ENCODE assay signal across 18 cellular contexts in the genomic region with DNA sequence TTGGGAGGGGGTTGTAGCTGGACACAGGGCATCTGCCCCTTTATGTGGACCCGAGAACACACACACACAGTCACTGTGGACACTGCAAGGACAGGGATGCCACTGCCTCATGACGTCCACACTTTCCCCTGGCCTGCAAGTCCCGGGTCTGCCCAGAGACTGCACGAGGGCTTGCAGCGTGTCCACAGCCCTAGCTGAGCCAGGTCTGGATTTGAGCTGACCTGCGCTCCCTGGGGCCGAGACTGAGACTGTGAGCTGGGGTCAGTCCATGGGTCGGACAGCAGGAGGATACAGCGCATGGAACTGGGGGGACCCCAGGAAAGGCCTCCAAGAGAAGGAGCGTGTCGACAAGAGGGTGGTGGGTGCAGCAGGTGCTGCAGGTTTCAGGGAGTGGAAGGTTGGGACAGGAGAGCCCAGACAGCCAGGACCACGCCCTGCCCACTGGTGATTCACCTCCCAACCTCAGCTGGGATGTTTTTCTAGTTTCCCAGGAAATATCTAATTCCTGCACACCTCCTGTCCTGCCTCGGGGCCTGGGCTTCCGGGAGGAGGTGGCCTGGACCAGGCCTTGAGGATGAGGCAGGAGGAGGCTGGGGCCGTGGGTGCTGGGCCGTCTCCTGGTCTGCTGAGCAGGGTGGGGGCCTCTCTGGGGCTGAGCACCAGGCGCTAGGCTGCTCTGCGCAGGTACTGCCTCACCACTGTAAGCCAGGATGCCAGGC. TPM values are rescaled to one million over a fixed set of nuclear protein-coding genes. Genes with fewer than 3 reads are reported as not detected.
A peak's percentile ranks its signal among the peaks of the same experiment; 100 is the strongest.
DNase-seq lines count a peak whose midpoint lies in the region; ATAC-seq, FAIRE-seq and TF ChIP-seq lines count a peak whose summit lies in the region.
"Had no signal": no experiment of that assay in that cellular context is flagged by ENCODE, and none has a peak within 500 bp of the region (broad histone marks: within the 10 kb centered on the region; RNA-seq: fewer than 3 reads in every experiment).

No MANE protein-coding gene starts in this region.

- H3K9ac ChIP-seq in HepG2 (ENCODE audit: insufficient read depth, low read depth, low read length), result peak overlapping the region; percentile 31; the same call in 1 of the 2 replicates
- peak overlapping the region; percentile 41 for H3K9ac ChIP-seq in adipocyte (ENCODE audit: low read length)
- H3K9ac ChIP-seq in mesenchymal stem cell (ENCODE audit: low read length), result no peak overlapping the region

- H2BK5ac ChIP-seq in mesenchymal stem cell (ENCODE audit: low read depth, low read length, poor library complexity, severe bottlenecking), result no peak overlapping the region

- ATAC-seq in HepG2 (peak; percentile 0; the same call in 1 of the 3 replicates), right lobe of liver (no peak), GM21423 (IDR thresholded peaks at IDR 0.05; ENCODE audit: unreplicated experiment) (no peak), HG02840 (IDR thresholded peaks at IDR 0.05; ENCODE audit: low FRiP score, unreplicated experiment) (no peak)
- ATAC-seq: gastroesophageal sphincter had no signal

- no peak overlapping the region for H3K14ac ChIP-seq in mesenchymal stem cell (ENCODE audit: low read length in 2 of 2)

- no peaks in the 10 kb centered on the region for H4K20me1 ChIP-seq in HepG2 (ENCODE audit: insufficient read depth, low read length)

- H2AFZ ChIP-seq in HepG2 (ENCODE audit: low read length) (no peak overlapping the region), mesenchymal stem cell (ENCODE audit: low read depth, low read length) (no peak overlapping the region)

- TF ChIP-seq CTCF in HepG2 (CRISPR knock-in tag; IDR thresholded peaks at IDR 0.05), result 0 out of 2 replicates have a peak, but pooled peaks have one; percentile 13
- TF ChIP-seq CTCF in right lobe of liver (IDR thresholded peaks at IDR 0.05), result no peak

- no peaks in the 10 kb centered on the region for H3K9me3 ChIP-seq in HepG2 (ENCODE audit: low read length)
- no peaks in the 10 kb centered on the region for H3K9me3 ChIP-seq in right lobe of liver
- H3K9me3 ChIP-seq in adipocyte (ENCODE audit: control insufficient read depth, low read length), result no peaks in the 10 kb centered on the region
- no peaks in the 10 kb centered on the region for H3K9me3 ChIP-seq in mesenchymal stem cell (ENCODE audit: control insufficient read depth, low read length)
- H3K9me3 ChIP-seq: gastroesophageal sphincter had no signal

- no peak overlapping the region for H2AK5ac ChIP-seq in mesenchymal stem cell (ENCODE audit: low read length, severe bottlenecking)

- H4K8ac ChIP-seq in mesenchymal stem cell (ENCODE audit: low read length), result peak overlapping the region; percentile 1

- peak in 1 of 2 experiments; percentile 44; a peak in 1 of 4 replicates for TF ChIP-seq POLR2A in HepG2 (IDR thresholded peaks at IDR 0.05; ENCODE audit: insufficient read depth in 1 of 2, low read depth in 2 of 2, low read length in 2 of 2)
- no peak for TF ChIP-seq POLR2A in right lobe of liver (IDR thresholded peaks at IDR 0.05)

- in situ Hi-C loops in HepG2 (cut with HindIII; ENCODE audit: extremely low pct_ligation_motif_present, low pct_unique_long_range_greater_than_20kb), result loop anchor here (5.0 kb wide), 2 partner anchors 39 to 114 kb away; a partner anchor contains a TSS

- H3K4me2 ChIP-seq in HepG2 (ENCODE audit: low read depth, low read length) (peak overlapping the region; percentile 66), mesenchymal stem cell (ENCODE audit: low read length, poor library complexity, severe bottlenecking) (no peak overlapping the region)

- CTCF ChIA-PET in HepG2 (lab: Yijun Ruan, JAX; ENCODE audit: low intra/inter-chr PET ratio, low total read pairs), result interaction anchor here (1.5 kb wide), 2 partner anchors 37 to 50 kb away, joined by 8 to 16 read pairs; a partner anchor contains a TSS

- no peak for DNase-seq in HepG2 (ENCODE audit: low spot score)
- DNase-seq in right lobe of liver, result no peak
- DNase-seq in adipocyte (ENCODE audit: low read depth), result no peak
- no peak for DNase-seq in mesenchymal stem cell
- DNase-seq in C1 segment of cervical spinal cord (lab: John Stamatoyannopoulos, UW), result no peak
- no peak for DNase-seq in CD1c-positive myeloid dendritic cell (ENCODE audit: extremely low spot score)
- DNase-seq: activated CD4-positive, alpha-beta T cell treated with anti-CD3 and anti-CD28 coated beads, Interleukin-2, amount 50 U/mL, for 1 hour; DMS 273 treated with DMSO at 0.1 percent for 48 hours; effector CD8-positive, alpha-beta T cell; NCI-H2171; T-helper 1 cell had no signal

- H3K4me1 ChIP-seq in HepG2 (ENCODE audit: insufficient read depth, low read length), result peaks cover 81% of the 10 kb centered on the region
- peaks cover 0 to 17% (median 5%) of the 10 kb centered on the region in 4 donors for H3K4me1 ChIP-seq in right lobe of liver
- peaks cover 15% of the 10 kb centered on the region for H3K4me1 ChIP-seq in adipocyte (ENCODE audit: control insufficient read depth, insufficient read depth, low read length)
- peaks cover 38% of the 10 kb centered on the region for H3K4me1 ChIP-seq in mesenchymal stem cell (ENCODE audit: control insufficient read depth, insufficient read depth, low read depth, low read length)

- H3K4me3 ChIP-seq in HepG2 (replicated peaks in 1 of 3; ENCODE audit: insufficient read depth in 1 of 3, low read depth in 2 of 3, low read length in 3 of 3), result peak overlapping the region in 1 of 3 experiments; percentile 53; a peak in 2 of 6 replicates
- no peak overlapping the region for H3K4me3 ChIP-seq in right lobe of liver
- no peak overlapping the region for H3K4me3 ChIP-seq in adipocyte (ENCODE audit: low read length)
- H3K4me3 ChIP-seq in mesenchymal stem cell (ENCODE audit: insufficient read depth in 1 of 2, low read depth in 1 of 2, low read length in 2 of 2), result no peak overlapping the region
- H3K4me3 ChIP-seq: gastroesophageal sphincter had no signal

- POLR2A ChIA-PET in HepG2 (lab: Yijun Ruan, JAX), result interaction anchor here (0.8 to 13.4 kb wide), 11 partner anchors 8 to 108 kb away, joined by 3 to 225 read pairs (median 3); a partner anchor contains a TSS

- no peaks in the 10 kb centered on the region for H3K79me1 ChIP-seq in mesenchymal stem cell (replicated peaks; ENCODE audit: low read length, poor library complexity, severe bottlenecking)

- H2BK15ac ChIP-seq in mesenchymal stem cell (ENCODE audit: low read depth, poor library complexity, severe bottlenecking), result no peak overlapping the region

- FAIRE-seq in HepG2 (lab: Jason Lieb, UNC), result no peak

- H3K23ac ChIP-seq in mesenchymal stem cell (ENCODE audit: low read length in 2 of 2), result no peak overlapping the region

- no peak overlapping the region for H3K4ac ChIP-seq in mesenchymal stem cell (ENCODE audit: low read depth in 1 of 2, low read length in 2 of 2)

- 18% methylated on average over 9 of the region's 18 CpGs for WGBS in HepG2 (ENCODE audit: low lambda C conversion rate)
- WGBS in right lobe of liver (ENCODE audit: insufficient coverage, low coverage, low lambda C conversion rate, missing lambda C conversion rate), result 47% methylated on average over 3 of the region's 18 CpGs
- WGBS in mesenchymal stem cell, result 79% methylated on average over 16 of the region's 18 CpGs

- TF ChIP-seq EP300 in HepG2 (IDR thresholded peaks at IDR 0.05; ENCODE audit: low read depth in 2 of 2, low read length in 2 of 2) (no peak), HepG2 (CRISPR knock-in tag; IDR thresholded peaks at IDR 0.05; ENCODE audit: borderline replicate concordance) (no peak)

- BruUV-seq in HepG2 (replicated peaks; lab: Mats Ljungman, UMichigan), result no TSS peak

- H2BK12ac ChIP-seq in mesenchymal stem cell (ENCODE audit: low read length in 2 of 2), result no peak overlapping the region

- peak overlapping the region; percentile 55 for H4K91ac ChIP-seq in mesenchymal stem cell (ENCODE audit: low read length)

- intact Hi-C loops in HepG2 (cut with micrococcal nuclease; ENCODE audit: unreplicated experiment) (loop anchor here (2.0 kb wide), 2 partner anchors 38 to 106 kb away; a partner anchor contains a TSS), right lobe of liver (cut with DNase I) (no loop called here)

- H3K36me3 ChIP-seq in HepG2 (replicated peaks in 1 of 2; ENCODE audit: control insufficient read depth in 1 of 2, insufficient read depth in 2 of 2, low read length in 2 of 2) (no peaks in the 10 kb centered on the region), right lobe of liver (no peaks in the 10 kb centered on the region), adipocyte (ENCODE audit: control insufficient read depth, insufficient read depth, low read length, severe bottlenecking) (no peaks in the 10 kb centered on the region), mesenchymal stem cell (ENCODE audit: control insufficient read depth in 1 of 2, insufficient read depth in 2 of 2, low read depth in 1 of 2, low read length in 2 of 2) (peaks cover 0 to 4% of the 10 kb centered on the region in 2 experiments)
- H3K36me3 ChIP-seq: gastroesophageal sphincter had no signal

- peak overlapping the region in 1 of 2 experiments; percentile 35 for H3K18ac ChIP-seq in mesenchymal stem cell (ENCODE audit: low read depth in 1 of 2, low read length in 2 of 2)

- no peaks in the 10 kb centered on the region for H3K79me2 ChIP-seq in HepG2 (ENCODE audit: insufficient read depth, low read length)

- H3K27me3 ChIP-seq in HepG2 (ENCODE audit: control insufficient read depth in 1 of 2, insufficient read depth in 2 of 2, low read length in 2 of 2) (no peaks in the 10 kb centered on the region; a peak in 1 of 5 replicates), right lobe of liver (no peaks in the 10 kb centered on the region), adipocyte (replicated peaks; ENCODE audit: control insufficient read depth, insufficient read depth, low read length) (peaks cover 19% of the 10 kb centered on the region), mesenchymal stem cell (ENCODE audit: control insufficient read depth in 1 of 2, insufficient read depth in 1 of 2, low read length in 2 of 2) (peaks cover 0 to 36% of the 10 kb centered on the region in 2 experiments)

- no peak for TF ChIP-seq RAD21 in HepG2 (CRISPR knock-in tag; IDR thresholded peaks at IDR 0.05)

- H3K27ac ChIP-seq in HepG2 (ENCODE audit: extremely low read length, insufficient read depth, low read length), result no peak overlapping the region
- H3K27ac ChIP-seq in right lobe of liver, result no peak overlapping the region
- no peak overlapping the region for H3K27ac ChIP-seq in mesenchymal stem cell (ENCODE audit: low read length, poor library complexity, severe bottlenecking)
- H3K27ac ChIP-seq: gastroesophageal sphincter had no signal

- H2BK120ac ChIP-seq in mesenchymal stem cell (ENCODE audit: low read depth, low read length), result no peak overlapping the region

RNA-seq across cellular contexts. Expression of a gene that starts 0.8 kb away (rescaled TPM):
- 0.09 and 0.10 TPM in 2 replicates for total RNA-seq in HepG2 (2016; rRNA removed; fragmentation: Illumina TruSeq; extraction: Trizol)
- total RNA-seq in HepG2 (2016; cell fraction: cytosol; rRNA removed; fragmentation: Illumina TruSeq; extraction: Trizol; ENCODE audit: low read depth), result not detected in 2 replicates
- total RNA-seq in HepG2 (2016; cell fraction: insoluble cytoplasmic fraction; rRNA removed; fragmentation: Illumina TruSeq; extraction: Trizol), result not detected in 2 replicates
- total RNA-seq in HepG2 (2016; cell fraction: membrane; rRNA removed; fragmentation: Illumina TruSeq; extraction: Trizol), result 0.12 TPM in 1 of 2 replicates, not detected in the other
- not detected in 2 replicates for total RNA-seq in HepG2 (2016; cell fraction: nucleus; rRNA removed; fragmentation: Illumina TruSeq; extraction: Trizol)
- not detected in 2 replicates for polyA plus RNA-seq in HepG2 (2011; rRNA removed)
- 0.03 and 0.04 TPM in 2 replicates for polyA plus RNA-seq in HepG2 (2011; cell fraction: cytosol; rRNA removed)
- polyA plus RNA-seq in HepG2 (2011; cell fraction: nucleus; rRNA removed), result 0.07 and 0.11 TPM in 2 replicates
- 0.33 and 0.51 TPM in 2 replicates for polyA plus RNA-seq in HepG2 (2012)
- not detected in 2 replicates for polyA plus RNA-seq in HepG2 (2016; cell fraction: cytosol; fragmentation: Illumina TruSeq; extraction: Trizol; ENCODE audit: low read depth)
- 0.25 TPM in 1 of 2 replicates, not detected in the other for polyA plus RNA-seq in HepG2 (2016; cell fraction: insoluble cytoplasmic fraction; fragmentation: Illumina TruSeq; extraction: Trizol; ENCODE audit: low read depth)
- not detected in 2 replicates for polyA plus RNA-seq in HepG2 (2016; cell fraction: membrane; fragmentation: Illumina TruSeq; extraction: Trizol; ENCODE audit: low read depth)
- polyA plus RNA-seq in HepG2 (2016; cell fraction: nucleus; fragmentation: Illumina TruSeq; extraction: Trizol; ENCODE audit: insufficient read depth, low read depth), result 0.25 TPM in 1 of 2 replicates, not detected in the other
- 0.10 and 0.44 TPM in 2 replicates for polyA minus RNA-seq in HepG2 (2011; rRNA and poly(A)+ RNA removed; ENCODE audit: low replicate concordance)
- not detected in 2 replicates for polyA minus RNA-seq in HepG2 (2011; cell fraction: cytosol; rRNA and poly(A)+ RNA removed)
- polyA minus RNA-seq in HepG2 (2011; cell fraction: nucleus; rRNA and poly(A)+ RNA removed), result 0.26 TPM in 1 of 2 replicates, not detected in the other
- total RNA-seq in right lobe of liver, result not detected
- not detected for polyA plus RNA-seq in mesenchymal stem cell (2013, experiment 1 of 2)
- polyA plus RNA-seq in mesenchymal stem cell (2013, experiment 2 of 2), result not detected
- total RNA-seq: kidney epithelial cell had no signal
- polyA plus RNA-seq: AG04450 had no signal

RNA-seq across cellular contexts. Expression of a gene that starts 1.5 kb away (rescaled TPM):
- total RNA-seq in HepG2 (2016; rRNA removed; fragmentation: Illumina TruSeq; extraction: Trizol), result 2.1 and 3.4 TPM in 2 replicates
- 1.8 and 1.9 TPM in 2 replicates for total RNA-seq in HepG2 (2016; cell fraction: cytosol; rRNA removed; fragmentation: Illumina TruSeq; extraction: Trizol; ENCODE audit: low read depth)
- total RNA-seq in HepG2 (2016; cell fraction: insoluble cytoplasmic fraction; rRNA removed; fragmentation: Illumina TruSeq; extraction: Trizol), result 2.7 and 3.3 TPM in 2 replicates
- total RNA-seq in HepG2 (2016; cell fraction: membrane; rRNA removed; fragmentation: Illumina TruSeq; extraction: Trizol), result 1.3 and 1.4 TPM in 2 replicates
- total RNA-seq in HepG2 (2016; cell fraction: nucleus; rRNA removed; fragmentation: Illumina TruSeq; extraction: Trizol), result 1.1 and 1.2 TPM in 2 replicates
- polyA plus RNA-seq in HepG2 (2011; rRNA removed), result 1.5 and 1.7 TPM in 2 replicates
- polyA plus RNA-seq in HepG2 (2011; cell fraction: cytosol; rRNA removed), result 0.82 and 1.8 TPM in 2 replicates
- 0.95 and 1.2 TPM in 2 replicates for polyA plus RNA-seq in HepG2 (2011; cell fraction: nucleus; rRNA removed)
- polyA plus RNA-seq in HepG2 (2012), result 0.80 and 1.1 TPM in 2 replicates
- polyA plus RNA-seq in HepG2 (2016; cell fraction: cytosol; fragmentation: Illumina TruSeq; extraction: Trizol; ENCODE audit: low read depth), result 1.2 and 1.3 TPM in 2 replicates
- polyA plus RNA-seq in HepG2 (2016; cell fraction: insoluble cytoplasmic fraction; fragmentation: Illumina TruSeq; extraction: Trizol; ENCODE audit: low read depth), result 3.0 and 3.6 TPM in 2 replicates
- 1.1 and 1.3 TPM in 2 replicates for polyA plus RNA-seq in HepG2 (2016; cell fraction: membrane; fragmentation: Illumina TruSeq; extraction: Trizol; ENCODE audit: low read depth)
- polyA plus RNA-seq in HepG2 (2016; cell fraction: nucleus; fragmentation: Illumina TruSeq; extraction: Trizol; ENCODE audit: insufficient read depth, low read depth), result 1.2 and 2.1 TPM in 2 replicates
- 2.1 and 2.5 TPM in 2 replicates for polyA minus RNA-seq in HepG2 (2011; rRNA and poly(A)+ RNA removed; ENCODE audit: low replicate concordance)
- polyA minus RNA-seq in HepG2 (2011; cell fraction: cytosol; rRNA and poly(A)+ RNA removed), result 0.49 and 0.97 TPM in 2 replicates
- polyA minus RNA-seq in HepG2 (2011; cell fraction: nucleus; rRNA and poly(A)+ RNA removed), result 0.52 and 0.87 TPM in 2 replicates
- 1 to 10 TPM in 1 of 6 experiments, under 1 TPM in 4, not detected in 1; 0.20 to 1.2 (median 0.31) TPM for total RNA-seq in right lobe of liver
- 0.55 TPM for polyA plus RNA-seq in mesenchymal stem cell (2013, experiment 1 of 2)
- 0.60 TPM for polyA plus RNA-seq in mesenchymal stem cell (2013, experiment 2 of 2)

RNA-seq across cellular contexts. Expression of a gene that starts 4.2 kb away (rescaled TPM):
- total RNA-seq in HepG2 (2016; rRNA removed; fragmentation: Illumina TruSeq; extraction: Trizol) (0.38 and 1.0 TPM in 2 replicates), right lobe of liver (not detected)
- 0.97 and 1.3 TPM in 2 replicates for total RNA-seq in HepG2 (2016; cell fraction: cytosol; rRNA removed; fragmentation: Illumina TruSeq; extraction: Trizol; ENCODE audit: low read depth)
- 0.51 and 0.97 TPM in 2 replicates for total RNA-seq in HepG2 (2016; cell fraction: insoluble cytoplasmic fraction; rRNA removed; fragmentation: Illumina TruSeq; extraction: Trizol)
- total RNA-seq in HepG2 (2016; cell fraction: membrane; rRNA removed; fragmentation: Illumina TruSeq; extraction: Trizol), result 0.74 and 0.76 TPM in 2 replicates
- total RNA-seq in HepG2 (2016; cell fraction: nucleus; rRNA removed; fragmentation: Illumina TruSeq; extraction: Trizol), result 0.60 and 0.81 TPM in 2 replicates
- 0.07 and 0.20 TPM in 2 replicates for polyA plus RNA-seq in HepG2 (2011; rRNA removed)
- 0.09 and 0.16 TPM in 2 replicates for polyA plus RNA-seq in HepG2 (2011; cell fraction: cytosol; rRNA removed)
- polyA plus RNA-seq in HepG2 (2011; cell fraction: nucleus; rRNA removed), result 0.33 and 0.50 TPM in 2 replicates
- 0.21 and 0.60 TPM in 2 replicates for polyA plus RNA-seq in HepG2 (2012)
- polyA plus RNA-seq in HepG2 (2016; cell fraction: cytosol; fragmentation: Illumina TruSeq; extraction: Trizol; ENCODE audit: low read depth), result 0.59 and 0.93 TPM in 2 replicates
- 0.58 and 0.62 TPM in 2 replicates for polyA plus RNA-seq in HepG2 (2016; cell fraction: insoluble cytoplasmic fraction; fragmentation: Illumina TruSeq; extraction: Trizol; ENCODE audit: low read depth)
- polyA plus RNA-seq in HepG2 (2016; cell fraction: membrane; fragmentation: Illumina TruSeq; extraction: Trizol; ENCODE audit: low read depth), result 0.52 and 0.70 TPM in 2 replicates
- polyA plus RNA-seq in HepG2 (2016; cell fraction: nucleus; fragmentation: Illumina TruSeq; extraction: Trizol; ENCODE audit: insufficient read depth, low read depth), result 1.2 and 1.8 TPM in 2 replicates
- 0.12 and 0.20 TPM in 2 replicates for polyA minus RNA-seq in HepG2 (2011; rRNA and poly(A)+ RNA removed; ENCODE audit: low replicate concordance)
- polyA minus RNA-seq in HepG2 (2011; cell fraction: cytosol; rRNA and poly(A)+ RNA removed), result not detected in 2 replicates
- not detected in 2 replicates for polyA minus RNA-seq in HepG2 (2011; cell fraction: nucleus; rRNA and poly(A)+ RNA removed)
- polyA plus RNA-seq in mesenchymal stem cell (2013, experiment 1 of 2), result not detected
- not detected for polyA plus RNA-seq in mesenchymal stem cell (2013, experiment 2 of 2)
- total RNA-seq: activated T-helper 1 cell treated with anti-CD3 and anti-CD28 coated beads, Interleukin-12 subunit alpha, Interleukin-12 subunit beta, Interleukin-2, Interleukin-4 antibody, amounts not matched to agents 30 ng/mL and 10 ng/mL and 1 ng/mL, durations not matched to agents 14 hours and 24 hours and 36 hours; gastroesophageal sphincter; ureter had no signal
- polyA plus RNA-seq: AG04450 had no signal

RNA-seq across cellular contexts. Expression of a gene that starts 4.5 kb away (rescaled TPM):
- total RNA-seq in HepG2 (2016; rRNA removed; fragmentation: Illumina TruSeq; extraction: Trizol) (1.8 and 2.1 TPM in 2 replicates), right lobe of liver (10 to 100 TPM in 1 of 6 experiments, 1 to 10 TPM in 5; 3.5 to 12.2 (median 4.5) TPM)
- total RNA-seq in HepG2 (2016; cell fraction: cytosol; rRNA removed; fragmentation: Illumina TruSeq; extraction: Trizol; ENCODE audit: low read depth), result 1.2 and 1.4 TPM in 2 replicates
- total RNA-seq in HepG2 (2016; cell fraction: insoluble cytoplasmic fraction; rRNA removed; fragmentation: Illumina TruSeq; extraction: Trizol), result 1.2 and 2.1 TPM in 2 replicates
- 3.7 and 4.2 TPM in 2 replicates for total RNA-seq in HepG2 (2016; cell fraction: membrane; rRNA removed; fragmentation: Illumina TruSeq; extraction: Trizol)
- 0.99 and 1.3 TPM in 2 replicates for total RNA-seq in HepG2 (2016; cell fraction: nucleus; rRNA removed; fragmentation: Illumina TruSeq; extraction: Trizol)
- polyA plus RNA-seq in HepG2 (2011; rRNA removed), result 1.6 and 2.0 TPM in 2 replicates
- 0.99 and 1.4 TPM in 2 replicates for polyA plus RNA-seq in HepG2 (2011; cell fraction: cytosol; rRNA removed)
- polyA plus RNA-seq in HepG2 (2011; cell fraction: nucleus; rRNA removed), result 14.1 and 17.8 TPM in 2 replicates
- polyA plus RNA-seq in HepG2 (2012), result 9.0 and 16.1 TPM in 2 replicates
- polyA plus RNA-seq in HepG2 (2016; cell fraction: cytosol; fragmentation: Illumina TruSeq; extraction: Trizol; ENCODE audit: low read depth), result 28.1 and 30.5 TPM in 2 replicates
- polyA plus RNA-seq in HepG2 (2016; cell fraction: insoluble cytoplasmic fraction; fragmentation: Illumina TruSeq; extraction: Trizol; ENCODE audit: low read depth), result 15.2 and 22.0 TPM in 2 replicates
- 36.0 and 38.6 TPM in 2 replicates for polyA plus RNA-seq in HepG2 (2016; cell fraction: membrane; fragmentation: Illumina TruSeq; extraction: Trizol; ENCODE audit: low read depth)
- polyA plus RNA-seq in HepG2 (2016; cell fraction: nucleus; fragmentation: Illumina TruSeq; extraction: Trizol; ENCODE audit: insufficient read depth, low read depth), result 23.4 and 23.9 TPM in 2 replicates
- polyA minus RNA-seq in HepG2 (2011; rRNA and poly(A)+ RNA removed; ENCODE audit: low replicate concordance), result 4.1 TPM in 1 of 2 replicates, not detected in the other
- 3.5 and 4.5 TPM in 2 replicates for polyA minus RNA-seq in HepG2 (2011; cell fraction: cytosol; rRNA and poly(A)+ RNA removed)
- polyA minus RNA-seq in HepG2 (2011; cell fraction: nucleus; rRNA and poly(A)+ RNA removed), result 0.62 and 0.77 TPM in 2 replicates
- 3.8 TPM for polyA plus RNA-seq in mesenchymal stem cell (2013, experiment 1 of 2)
- polyA plus RNA-seq in mesenchymal stem cell (2013, experiment 2 of 2), result 3.8 TPM

RNA-seq across cellular contexts. Expression of a gene that starts 14.6 kb away (rescaled TPM):
- total RNA-seq in HepG2 (2016; rRNA removed; fragmentation: Illumina TruSeq; extraction: Trizol) (412 and 481 TPM in 2 replicates), right lobe of liver (100 to 1,000 TPM in 5 of 6 experiments, 10 to 100 TPM in 1; 88.4 to 274 (median 124) TPM)
- 96.3 and 106 TPM in 2 replicates for total RNA-seq in HepG2 (2016; cell fraction: cytosol; rRNA removed; fragmentation: Illumina TruSeq; extraction: Trizol; ENCODE audit: low read depth)
- total RNA-seq in HepG2 (2016; cell fraction: insoluble cytoplasmic fraction; rRNA removed; fragmentation: Illumina TruSeq; extraction: Trizol), result 424 and 467 TPM in 2 replicates
- 128 TPM in 2 replicates for total RNA-seq in HepG2 (2016; cell fraction: membrane; rRNA removed; fragmentation: Illumina TruSeq; extraction: Trizol)
- 195 and 203 TPM in 2 replicates for total RNA-seq in HepG2 (2016; cell fraction: nucleus; rRNA removed; fragmentation: Illumina TruSeq; extraction: Trizol)
- polyA plus RNA-seq in HepG2 (2011; rRNA removed), result 182 and 243 TPM in 2 replicates
- polyA plus RNA-seq in HepG2 (2011; cell fraction: cytosol; rRNA removed), result 251 and 293 TPM in 2 replicates
- polyA plus RNA-seq in HepG2 (2011; cell fraction: nucleus; rRNA removed), result 210 and 235 TPM in 2 replicates
- polyA plus RNA-seq in HepG2 (2012), result 190 and 205 TPM in 2 replicates
- polyA plus RNA-seq in HepG2 (2016; cell fraction: cytosol; fragmentation: Illumina TruSeq; extraction: Trizol; ENCODE audit: low read depth), result 115 and 121 TPM in 2 replicates
- 587 and 625 TPM in 2 replicates for polyA plus RNA-seq in HepG2 (2016; cell fraction: insoluble cytoplasmic fraction; fragmentation: Illumina TruSeq; extraction: Trizol; ENCODE audit: low read depth)
- 115 and 122 TPM in 2 replicates for polyA plus RNA-seq in HepG2 (2016; cell fraction: membrane; fragmentation: Illumina TruSeq; extraction: Trizol; ENCODE audit: low read depth)
- 355 and 369 TPM in 2 replicates for polyA plus RNA-seq in HepG2 (2016; cell fraction: nucleus; fragmentation: Illumina TruSeq; extraction: Trizol; ENCODE audit: insufficient read depth, low read depth)
- 270 and 721 TPM in 2 replicates for polyA minus RNA-seq in HepG2 (2011; rRNA and poly(A)+ RNA removed; ENCODE audit: low replicate concordance)
- polyA minus RNA-seq in HepG2 (2011; cell fraction: cytosol; rRNA and poly(A)+ RNA removed), result 140 and 144 TPM in 2 replicates
- 74.6 and 75.6 TPM in 2 replicates for polyA minus RNA-seq in HepG2 (2011; cell fraction: nucleus; rRNA and poly(A)+ RNA removed)
- 181 TPM for polyA plus RNA-seq in mesenchymal stem cell (2013, experiment 1 of 2)
- polyA plus RNA-seq in mesenchymal stem cell (2013, experiment 2 of 2), result 181 TPM
